Comparison of ENCODE assay signal across 19 cellular contexts in the genomic region with DNA sequence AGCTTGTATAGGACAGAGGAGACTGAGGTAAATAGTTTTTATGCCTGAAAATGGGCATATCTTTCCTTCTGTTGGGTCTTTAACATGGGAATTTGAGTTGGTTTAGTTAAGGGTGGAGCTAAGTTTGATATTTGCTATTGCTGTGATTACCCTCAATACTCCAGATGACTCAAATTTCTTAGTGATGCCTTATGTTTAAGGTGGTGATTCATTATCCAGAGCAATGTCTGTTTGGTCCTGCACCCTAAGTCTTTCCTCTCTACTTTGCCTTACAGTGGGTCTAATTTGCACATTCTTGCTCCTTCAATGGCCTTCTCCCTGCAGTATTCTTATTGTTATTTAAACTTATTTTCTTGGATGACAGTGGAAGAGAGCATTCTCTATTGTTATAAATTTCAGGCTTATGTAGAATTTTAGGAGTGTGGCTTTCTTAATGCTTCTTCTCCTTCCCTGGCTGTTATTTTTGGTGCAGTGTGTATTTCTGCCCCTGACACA.
"Had no signal": no experiment of that assay in that cellular context is flagged by ENCODE, and none has a peak within 500 bp of the region (broad histone marks: within the 10 kb centered on the region; RNA-seq: fewer than 3 reads in every experiment).

No MANE protein-coding gene starts in this region.

- H3K4me1 ChIP-seq: gastroesophageal sphincter, upper lobe of left lung had no signal

- H3K27ac ChIP-seq: colonic mucosa, gastroesophageal sphincter, heart left ventricle, testis, upper lobe of left lung, VCaP had no signal

- H3K4me3 ChIP-seq: colonic mucosa, gastroesophageal sphincter, heart left ventricle, lung, testis, upper lobe of left lung had no signal

- H3K27me3 ChIP-seq: colonic mucosa, gastroesophageal sphincter, heart left ventricle, testis, upper lobe of left lung had no signal

- H3K9me3 ChIP-seq: colonic mucosa, testis, upper lobe of left lung had no signal

- DNase-seq: activated CD4-positive, alpha-beta T cell treated with anti-CD3 and anti-CD28 coated beads, Interleukin-2, amount 50 U/mL, for 48 hours; activated naive CD4-positive, alpha-beta T cell; activated naive CD8-positive, alpha-beta T cell treated with anti-CD3 and anti-CD28 coated beads for 36 hours; colonic mucosa; endodermal cell; heart left ventricle; stimulated activated CD4-positive, alpha-beta T cell treated with anti-CD3 and anti-CD28 coated beads, Interleukin-4, amount 100 ng/mL, for 4 hours; SW 1271; T-helper 2 cell; testis; upper lobe of left lung had no signal

- H3K36me3 ChIP-seq: colonic mucosa, gastroesophageal sphincter, heart left ventricle, upper lobe of left lung had no signal

- ATAC-seq: activated T-helper 17 cell treated with anti-CD3 and anti-CD28 coated beads, Interleukin-2, amount 50 U/mL, for 72 hours; gastroesophageal sphincter; heart left ventricle; left lobe of liver; natural killer cell treated with Interleukin-12 subunit alpha and Interleukin-12 subunit beta and Interleukin-15 and Interleukin-18, amount 100 ng/mL, for 72 hours; sciatic nerve; stimulated activated memory B cell treated with anti-CD40 and anti-IgM and Interleukin-4, amounts not matched to agents 10 μg/mL and 1 μg/mL and 100 μg/mL, for 72 hours had no signal
